22 cellular contexts compared by ENCODE assay signal in genomic region chr7:135204271-135204872, GRCh38. TPM values are rescaled to one million over a fixed set of nuclear protein-coding genes. Genes with fewer than 3 reads are reported as not detected.
DNase-seq lines count a peak whose midpoint lies in the region; ATAC-seq, FAIRE-seq and TF ChIP-seq lines count a peak whose summit lies in the region.
"Had no signal": no experiment of that assay in that cellular context is flagged by ENCODE, and none has a peak within 500 bp of the region (broad histone marks: within the 10 kb centered on the region; RNA-seq: fewer than 3 reads in every experiment).

No MANE protein-coding gene starts in this region.

- H3K9me1 ChIP-seq in keratinocyte (ENCODE audit: control insufficient read depth, extremely low read depth, insufficient read depth, low read length): no peaks in the 10 kb centered on the region

- H3K4me1 ChIP-seq in right cardiac atrium (ENCODE audit: control insufficient read depth, insufficient read depth, low read length): no peaks in the 10 kb centered on the region
- H3K4me1 ChIP-seq in left ventricle myocardium inferior: peaks cover 25% of the 10 kb centered on the region
- peaks cover 29% of the 10 kb centered on the region for H3K4me1 ChIP-seq in keratinocyte (ENCODE audit: control insufficient read depth, extremely low read depth, insufficient read depth, low read length)

- ATAC-seq in right cardiac atrium (peak; percentile 51 to 92), HG03097 (IDR thresholded peaks at IDR 0.05; ENCODE audit: low FRiP score, unreplicated experiment) (no peak), HG02571 (IDR thresholded peaks at IDR 0.05; ENCODE audit: unreplicated experiment) (no peak)
- no peak for ATAC-seq in activated CD8-positive, alpha-beta T cell treated with anti-CD3 and anti-CD28 coated beads for 36 hours
- ATAC-seq: CD8-positive, alpha-beta T cell; natural killer cell had no signal

- POLR2A ChIA-PET in activated CD8-positive, alpha-beta T cell treated with anti-CD3 and anti-CD28 coated beads for 36 hours (lab: Charles Lee): interaction anchor here (1.1 to 1.8 kb wide), 3 partner anchors 10 to 34 kb away, joined by 3 to 5 read pairs (median 5); partner anchors contain the start of gene CYREN

- TF ChIP-seq CTCF in left ventricle myocardium inferior (IDR thresholded peaks at IDR 0.05; ENCODE audit: borderline replicate concordance) (no peak), cardiac fibroblast (IDR thresholded peaks at IDR 0.05; ENCODE audit: low read depth, low read length) (no peak), keratinocyte (optimal IDR thresholded peaks at IDR 0.05 in 1 of 3, IDR thresholded peaks at IDR 0.05 in 1 of 3, conservative IDR thresholded peaks at IDR 0.05 in 1 of 3; ENCODE audit: extremely low read depth in 1 of 3, insufficient read depth in 2 of 3, low read length in 3 of 3) (no peak)
- TF ChIP-seq CTCF in activated CD8-positive, alpha-beta T cell treated with anti-CD3 and anti-CD28 coated beads for 36 hours (IDR thresholded peaks at IDR 0.05): no peak

- H3K27ac Mint-ChIP-seq in activated CD8-positive, alpha-beta T cell treated with anti-CD3 and anti-CD28 coated beads for 36 hours: no peak overlapping the region
- H3K27ac Mint-ChIP-seq: CD8-positive, alpha-beta T cell; natural killer cell had no signal

- no peak overlapping the region for H3K4me3 Mint-ChIP-seq in activated CD8-positive, alpha-beta T cell treated with anti-CD3 and anti-CD28 coated beads for 36 hours
- H3K4me3 Mint-ChIP-seq: CD8-positive, alpha-beta T cell; natural killer cell had no signal

- H3K4me1 Mint-ChIP-seq in activated CD8-positive, alpha-beta T cell treated with anti-CD3 and anti-CD28 coated beads for 36 hours (ENCODE audit: low read depth): peaks cover 53% of the 10 kb centered on the region

- FAIRE-seq in keratinocyte (lab: Jason Lieb, UNC): no peak
- FAIRE-seq: A204.1 had no signal

- no peak overlapping the region for H3K27ac ChIP-seq in right cardiac atrium (ENCODE audit: low read length)
- H3K27ac ChIP-seq in left ventricle myocardium inferior (replicated peaks): no peak overlapping the region
- no peak overlapping the region for H3K27ac ChIP-seq in keratinocyte (ENCODE audit: control insufficient read depth, insufficient read depth, low read length)
- H3K27ac ChIP-seq: cardiac muscle cell, heart right ventricle, psoas muscle, suprapubic skin had no signal

- H3K4me2 ChIP-seq in keratinocyte (ENCODE audit: control insufficient read depth, extremely low read depth, insufficient read depth, low read depth, low read length): peak overlapping the region; percentile 31

- H3K79me2 ChIP-seq in keratinocyte (ENCODE audit: control insufficient read depth, insufficient read depth, low read length): peaks cover 30% of the 10 kb centered on the region

- no peaks in the 10 kb centered on the region for H4K20me1 ChIP-seq in keratinocyte (ENCODE audit: control insufficient read depth, extremely low read depth, insufficient read depth, low read length)

- no peaks in the 10 kb centered on the region for H3K27me3 Mint-ChIP-seq in activated CD8-positive, alpha-beta T cell treated with anti-CD3 and anti-CD28 coated beads for 36 hours

- CTCF ChIA-PET in activated CD8-positive, alpha-beta T cell treated with anti-CD3 and anti-CD28 coated beads for 36 hours (lab: Charles Lee): no interaction called here

- dilution Hi-C loops in keratinocyte (cut with MboI; ENCODE audit: extremely low pct_ligation_motif_present, low sequenced_read_pairs): no loop called here

- intact Hi-C loops in right cardiac atrium (cut with DNase I): no loop called here
- intact Hi-C loops in left ventricle myocardium inferior (cut with micrococcal nuclease): no loop called here
- intact Hi-C loops in activated CD8-positive, alpha-beta T cell treated with anti-CD3 and anti-CD28 coated beads for 36 hours (cut with micrococcal nuclease): no loop called here

- 77% methylated on average over 9 of the region's 9 CpGs for WGBS in right cardiac atrium

- H2AFZ ChIP-seq in keratinocyte (ENCODE audit: control insufficient read depth, low read length): no peak overlapping the region

- DNase-seq in right cardiac atrium (peak in 2 of 3 donors; percentile 33 to 63), left ventricle myocardium inferior (no peak), cardiac fibroblast (ENCODE audit: low read depth in 2 of 2) (peak; percentile 73 to 75), keratinocyte (ENCODE audit: low read depth, low spot score) (no peak), COLO668 (lab: John Stamatoyannopoulos, UW; ENCODE audit: unreplicated experiment) (no peak)
- no peak for DNase-seq in activated CD8-positive, alpha-beta T cell treated with anti-CD3 and anti-CD28 coated beads for 36 hours
- DNase-seq: activated gamma-delta T cell; CD8-positive, alpha-beta T cell; GDM1; heart right ventricle; Karpas-422; natural killer cell; NCI-H1694; NCI-H524; OCI-M1; psoas muscle; SW 1271 had no signal

- H3K9me3 Mint-ChIP-seq in activated CD8-positive, alpha-beta T cell treated with anti-CD3 and anti-CD28 coated beads for 36 hours: no peaks in the 10 kb centered on the region
- H3K9me3 Mint-ChIP-seq: CD8-positive, alpha-beta T cell; natural killer cell had no signal

- no peak overlapping the region for H3K9ac ChIP-seq in keratinocyte (ENCODE audit: control insufficient read depth, extremely low read depth, insufficient read depth, low read length)

- peaks cover 53% of the 10 kb centered on the region for H3K36me3 ChIP-seq in left ventricle myocardium inferior
- H3K36me3 ChIP-seq in keratinocyte (ENCODE audit: control insufficient read depth in 2 of 2, extremely low read depth in 1 of 2, insufficient read depth in 2 of 2, low read length in 2 of 2): peaks cover 12 to 28% of the 10 kb centered on the region in 2 experiments

- H3K36me3 Mint-ChIP-seq in activated CD8-positive, alpha-beta T cell treated with anti-CD3 and anti-CD28 coated beads for 36 hours (ENCODE audit: low read depth): peaks cover 50% of the 10 kb centered on the region

- H3K27me3 ChIP-seq in right cardiac atrium (ENCODE audit: control insufficient read depth, insufficient read depth): no peaks in the 10 kb centered on the region
- H3K27me3 ChIP-seq in left ventricle myocardium inferior (ENCODE audit: low read depth): no peaks in the 10 kb centered on the region
- H3K27me3 ChIP-seq in keratinocyte (ENCODE audit: control insufficient read depth, extremely low read depth, insufficient read depth, low read length): no peaks in the 10 kb centered on the region
- H3K27me3 ChIP-seq: cardiac muscle cell, heart right ventricle, suprapubic skin had no signal

- H3K4me3 ChIP-seq in right cardiac atrium (ENCODE audit: low read length) (no peak overlapping the region), left ventricle myocardium inferior (no peak overlapping the region), cardiac fibroblast (replicated peaks in 1 of 2; ENCODE audit: low read depth in 2 of 2, low read length in 2 of 2) (no peak overlapping the region), keratinocyte (ENCODE audit: control insufficient read depth in 2 of 3, extremely low read depth in 1 of 3, insufficient read depth in 2 of 3, low read depth in 1 of 3, low read length in 3 of 3) (no peak overlapping the region)
- H3K4me3 ChIP-seq: cardiac muscle cell, heart right ventricle, psoas muscle, suprapubic skin had no signal

- H3K9me3 ChIP-seq in right cardiac atrium (ENCODE audit: control insufficient read depth, low read length) (no peaks in the 10 kb centered on the region), left ventricle myocardium inferior (replicated peaks) (no peaks in the 10 kb centered on the region), keratinocyte (ENCODE audit: control insufficient read depth, low read depth, low read length) (no peaks in the 10 kb centered on the region)
- H3K9me3 ChIP-seq: heart right ventricle, psoas muscle, suprapubic skin had no signal

RNA-seq across cellular contexts. Expression of gene WDR91, which starts 7.0 kb away (rescaled TPM):
- total RNA-seq in right cardiac atrium: 10 to 100 TPM in 2 of 4 donors, 1 to 10 TPM in 2; 6.8 to 11.1 (median 9.7) TPM
- 4.0 TPM for polyA plus RNA-seq in right cardiac atrium
- total RNA-seq in left ventricle myocardium inferior: 5.4 TPM
- polyA plus RNA-seq in keratinocyte: 19.1 to 34.6 TPM (median 22.5 TPM) in 3 replicates
- 5.4 TPM for polyA plus RNA-seq in keratinocyte (2011; ENCODE audit: low read depth)
- polyA plus RNA-seq in keratinocyte (2011; cell fraction: cytosol; rRNA removed): 7.9 and 9.4 TPM in 2 replicates
- polyA plus RNA-seq in keratinocyte (2011; cell fraction: nucleus; rRNA removed): 50.6 and 63.8 TPM in 2 replicates
- polyA plus RNA-seq in keratinocyte (2012; ENCODE audit: low replicate concordance): 7.9 and 14.5 TPM in 2 replicates
- polyA minus RNA-seq in keratinocyte: 36.6 to 50.8 TPM (median 38.5 TPM) in 3 replicates
- polyA minus RNA-seq in keratinocyte (2011; cell fraction: cytosol; rRNA and poly(A)+ RNA removed): 17.1 TPM
- polyA minus RNA-seq in keratinocyte (2011; cell fraction: nucleus; rRNA and poly(A)+ RNA removed): 26.6 and 35.0 TPM in 2 replicates
- 10 to 100 TPM; 12.9 to 13.1 TPM for total RNA-seq in activated CD8-positive, alpha-beta T cell treated with anti-CD3 and anti-CD28 coated beads for 36 hours

RNA-seq across cellular contexts. Expression of gene STRA8, which starts 29.3 kb away (rescaled TPM):
- total RNA-seq in right cardiac atrium (not detected), left ventricle myocardium inferior (not detected)
- polyA plus RNA-seq in right cardiac atrium (not detected), keratinocyte (not detected in 3 replicates)
- not detected for polyA plus RNA-seq in keratinocyte (2011; ENCODE audit: low read depth)
- polyA plus RNA-seq in keratinocyte (2011; cell fraction: cytosol; rRNA removed): not detected in 2 replicates
- not detected in 2 replicates for polyA plus RNA-seq in keratinocyte (2011; cell fraction: nucleus; rRNA removed)
- polyA plus RNA-seq in keratinocyte (2012; ENCODE audit: low replicate concordance): not detected in 2 replicates
- polyA minus RNA-seq in keratinocyte: not detected in 3 replicates
- polyA minus RNA-seq in keratinocyte (2011; cell fraction: cytosol; rRNA and poly(A)+ RNA removed): not detected
- polyA minus RNA-seq in keratinocyte (2011; cell fraction: nucleus; rRNA and poly(A)+ RNA removed): not detected in 2 replicates
- not detected for total RNA-seq in activated CD8-positive, alpha-beta T cell treated with anti-CD3 and anti-CD28 coated beads for 36 hours
- total RNA-seq: cardiac muscle cell; CD8-positive, alpha-beta T cell; heart right ventricle; natural killer cell; psoas muscle had no signal
- polyA plus RNA-seq: cardiac muscle cell, heart right ventricle, psoas muscle had no signal

RNA-seq across cellular contexts. Expression of gene CYREN, which starts 33.9 kb away (rescaled TPM):
- total RNA-seq in right cardiac atrium (10 to 100 TPM; 31.8 to 40.5 (median 33.3) TPM), left ventricle myocardium inferior (29.8 TPM)
- polyA plus RNA-seq in right cardiac atrium (27.7 TPM), keratinocyte (33.7 to 48.2 TPM (median 41.7 TPM) in 3 replicates)
- polyA plus RNA-seq in keratinocyte (2011; ENCODE audit: low read depth): 11.2 TPM
- 29.7 and 33.8 TPM in 2 replicates for polyA plus RNA-seq in keratinocyte (2011; cell fraction: cytosol; rRNA removed)
- polyA plus RNA-seq in keratinocyte (2011; cell fraction: nucleus; rRNA removed): 32.2 and 35.9 TPM in 2 replicates
- 12.1 and 43.9 TPM in 2 replicates for polyA plus RNA-seq in keratinocyte (2012; ENCODE audit: low replicate concordance)
- 27.2 to 40.4 TPM (median 35.3 TPM) in 3 replicates for polyA minus RNA-seq in keratinocyte
- polyA minus RNA-seq in keratinocyte (2011; cell fraction: cytosol; rRNA and poly(A)+ RNA removed): 23.6 TPM
- 15.2 and 29.2 TPM in 2 replicates for polyA minus RNA-seq in keratinocyte (2011; cell fraction: nucleus; rRNA and poly(A)+ RNA removed)
- total RNA-seq in activated CD8-positive, alpha-beta T cell treated with anti-CD3 and anti-CD28 coated beads for 36 hours: 10 to 100 TPM; 32.5 to 35.4 TPM

RNA-seq across cellular contexts. Expression of gene TMEM140, which starts 56.5 kb away (rescaled TPM):
- total RNA-seq in right cardiac atrium (10 to 100 TPM in 2 of 4 donors, 1 to 10 TPM in 2; 6.3 to 13.0 (median 9.9) TPM), left ventricle myocardium inferior (23.3 TPM)
- polyA plus RNA-seq in right cardiac atrium (13.3 TPM), keratinocyte (0.17 to 0.48 TPM (median 0.45 TPM) in 3 replicates)
- polyA plus RNA-seq in keratinocyte (2011; ENCODE audit: low read depth): 0.12 TPM
- polyA plus RNA-seq in keratinocyte (2011; cell fraction: cytosol; rRNA removed): 0.22 and 0.27 TPM in 2 replicates
- polyA plus RNA-seq in keratinocyte (2011; cell fraction: nucleus; rRNA removed): 0.99 and 1.0 TPM in 2 replicates
- 4.1 and 9.3 TPM in 2 replicates for polyA plus RNA-seq in keratinocyte (2012; ENCODE audit: low replicate concordance)
- 0.20 to 0.54 TPM in 2 of 3 replicates, not detected in the other for polyA minus RNA-seq in keratinocyte
- not detected for polyA minus RNA-seq in keratinocyte (2011; cell fraction: cytosol; rRNA and poly(A)+ RNA removed)
- polyA minus RNA-seq in keratinocyte (2011; cell fraction: nucleus; rRNA and poly(A)+ RNA removed): 0.63 and 1.2 TPM in 2 replicates
- total RNA-seq in activated CD8-positive, alpha-beta T cell treated with anti-CD3 and anti-CD28 coated beads for 36 hours: 1 to 10 TPM; 6.2 to 7.6 TPM
- total RNA-seq: cardiac muscle cell had no signal

Comparison
In these comparisons a context has a peak if more than half of its experiments do, and no peak if none do; other contexts are left out.
1. DNase-seq: peak in right cardiac atrium (2 of 3) and cardiac fibroblast (2 of 2); none in left ventricle myocardium inferior (single experiment), keratinocyte (single experiment), COLO668 (single experiment) and activated CD8-positive, alpha-beta T cell treated with anti-CD3 and anti-CD28 coated beads for 36 hours (single experiment).
2. ATAC-seq: peak in right cardiac atrium (2 of 2); none in HG03097 (single experiment), HG02571 (single experiment) and activated CD8-positive, alpha-beta T cell treated with anti-CD3 and anti-CD28 coated beads for 36 hours (single experiment).